In the genomic region with DNA sequence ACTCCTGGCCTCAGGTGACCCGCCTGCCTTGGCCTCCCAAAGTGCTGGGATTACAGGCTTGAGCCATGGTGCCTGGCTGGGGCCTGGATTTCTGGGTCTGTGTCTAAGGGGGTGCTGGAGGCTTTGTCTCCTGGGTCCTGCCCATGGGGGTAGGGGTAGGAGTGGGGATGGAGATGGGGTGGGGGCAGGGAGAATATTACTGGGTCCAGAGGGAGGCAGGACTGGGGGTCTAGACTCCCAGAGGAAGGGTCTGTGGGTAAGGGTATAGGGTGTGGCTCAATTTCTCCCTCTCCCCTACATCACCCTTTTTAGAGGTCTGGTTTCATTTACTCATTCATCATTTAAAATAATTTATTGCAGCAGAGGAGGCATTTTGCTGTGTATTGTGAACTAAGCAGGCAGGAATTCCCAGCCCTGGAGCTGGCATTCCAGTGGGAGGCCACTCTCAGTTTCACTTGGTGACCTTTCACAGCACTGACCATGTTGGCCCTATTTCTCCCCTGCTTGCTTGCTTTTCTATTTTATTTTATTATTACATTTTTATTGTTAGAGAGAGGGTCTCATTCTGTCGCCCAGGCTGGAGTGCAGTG, we compare ENCODE assay signal across 8 cellular contexts. TPM values are rescaled to one million over a fixed set of nuclear protein-coding genes. Genes with fewer than 3 reads are reported as not detected.
DNase-seq lines count a peak whose midpoint lies in the region; ATAC-seq and TF ChIP-seq lines count a peak whose summit lies in the region.

No MANE protein-coding gene starts in this region.

- H3K79me2 ChIP-seq in HCT116 (ENCODE audit: insufficient read depth, low read length): peaks cover 37% of the 10 kb centered on the region

- 58 to 80% (median 66%) methylated on average over 1 to 2 of the region's 2 CpGs for WGBS in adrenal gland, 4 donors
- WGBS in liver: 79% methylated on average over 2 of the region's 2 CpGs

- TF ChIP-seq CTCF in A673 (conservative IDR thresholded peaks at IDR 0.05; ENCODE audit: low read depth, low read length) (no peak), HCT116 (IDR thresholded peaks at IDR 0.05 in 2 of 3, conservative IDR thresholded peaks at IDR 0.05 in 1 of 3; ENCODE audit: borderline replicate concordance in 1 of 3, insufficient read depth in 1 of 3, low read depth in 2 of 3, low read length in 2 of 3) (no peak), adrenal gland (IDR thresholded peaks at IDR 0.05) (no peak), liver (IDR thresholded peaks at IDR 0.05; ENCODE audit: low read depth, low read length, missing input control) (no peak)

- H3K4me3 ChIP-seq in A673 (ENCODE audit: low read depth, low read length, poor library complexity, severe bottlenecking): peak overlapping the region; percentile 73
- peak overlapping the region; percentile 98 to 99 for H3K4me3 ChIP-seq in HCT116 (replicated peaks in 1 of 2; ENCODE audit: low read depth in 1 of 2, low read length in 2 of 2)
- peak overlapping the region in 1 of 4 donors; percentile 17 for H3K4me3 ChIP-seq in adrenal gland
- no peak overlapping the region for H3K4me3 ChIP-seq in liver (ENCODE audit: low read depth in 1 of 3, low read length in 3 of 3)

- BruUV-seq in A673 (replicated peaks; lab: Mats Ljungman, UMichigan) (no TSS peak), HCT116 (replicated peaks; lab: Mats Ljungman, UMichigan) (no TSS peak)

- H3K9me3 ChIP-seq in A673 (ENCODE audit: low read depth, low read length, poor library complexity, severe bottlenecking): no peaks in the 10 kb centered on the region
- no peaks in the 10 kb centered on the region for H3K9me3 ChIP-seq in HCT116 (ENCODE audit: control insufficient read depth in 1 of 2, insufficient read depth in 1 of 2, low read depth in 1 of 2, low read length in 2 of 2)
- H3K9me3 ChIP-seq in adrenal gland (replicated peaks in 1 of 3): no peaks in the 10 kb centered on the region
- H3K9me3 ChIP-seq in liver (ENCODE audit: control insufficient read depth in 4 of 4, low read length in 3 of 4): no peaks in the 10 kb centered on the region

- no peaks in the 10 kb centered on the region for H3K27me3 ChIP-seq in A673 (replicated peaks; ENCODE audit: insufficient read depth, low read depth, low read length, poor library complexity)
- H3K27me3 ChIP-seq in HCT116 (ENCODE audit: insufficient read depth, low read length): no peaks in the 10 kb centered on the region
- H3K27me3 ChIP-seq in adrenal gland: no peaks in the 10 kb centered on the region
- H3K27me3 ChIP-seq in liver (ENCODE audit: control insufficient read depth in 4 of 4, insufficient read depth in 4 of 4, low read length in 3 of 4): no peaks in the 10 kb centered on the region

- H3K27ac ChIP-seq in A673 (ENCODE audit: low read depth, low read length, poor library complexity, severe bottlenecking) (peak overlapping the region; percentile 80), HCT116 (ENCODE audit: low read depth, low read length) (peak overlapping the region; percentile 98; the same call in 1 of the 2 replicates), adrenal gland (peak overlapping the region in 3 of 5 donors; percentile 64 to 87 (median 82)), liver (ENCODE audit: low read depth in 1 of 2, low read length in 2 of 2) (peak overlapping the region; percentile 10 to 66)

- POLR2A ChIA-PET in A673 (lab: Charles Lee; ENCODE audit: low non-redundant PET): interaction anchor here (0.6 kb wide), 1 partner anchor 251 kb away, joined by 7 read pairs; no protein-coding TSS in a partner anchor
- POLR2A ChIA-PET in HCT116 (lab: Charles Lee): interaction anchor here (0.9 to 1.2 kb wide), 2 partner anchors 10 to 31 kb away, joined by 3 read pairs; no protein-coding TSS in a partner anchor

- H3K4me1 ChIP-seq in A673 (ENCODE audit: insufficient read depth, low read length, poor library complexity, severe bottlenecking): peaks cover 42% of the 10 kb centered on the region
- H3K4me1 ChIP-seq in HCT116 (ENCODE audit: control insufficient read depth in 1 of 2, insufficient read depth in 2 of 2, low read length in 2 of 2): peaks cover 22 to 49% of the 10 kb centered on the region in 2 experiments
- peaks cover 6 to 16% of the 10 kb centered on the region in 2 donors for H3K4me1 ChIP-seq in adrenal gland (replicated peaks in 1 of 2)
- H3K4me1 ChIP-seq in liver (ENCODE audit: control insufficient read depth in 4 of 4, insufficient read depth in 4 of 4, low read length in 3 of 4): peaks cover 0 to 4% (median 2%) of the 10 kb centered on the region in 4 donors

- CTCF ChIA-PET in A673 (lab: Charles Lee) (no interaction called here), HCT116 (lab: Charles Lee) (no interaction called here)

- no peak for DNase-seq in A673 (ENCODE audit: low spot score)
- DNase-seq in HCT116 (ENCODE audit: low read depth, low spot score): no peak
- no peak for DNase-seq in adrenal gland
- DNase-seq in erythroblast (lab: John Stamatoyannopoulos, UW): no peak
- DNase-seq in stimulated activated CD4-positive, alpha-beta T cell treated with anti-CD3 and anti-CD28 coated beads, Interleukin-4, amount 100 ng/mL, for 1 hour: no peak

- H4K20me1 ChIP-seq in HCT116 (ENCODE audit: insufficient read depth): no peaks in the 10 kb centered on the region

- peak overlapping the region; percentile 91 for H3K4me2 ChIP-seq in HCT116 (ENCODE audit: low read length)

- H3K36me3 ChIP-seq in A673 (ENCODE audit: insufficient read depth, low read length, poor library complexity, severe bottlenecking) (peaks cover 17% of the 10 kb centered on the region), HCT116 (ENCODE audit: control insufficient read depth in 1 of 2, insufficient read depth in 2 of 2, low read length in 2 of 2) (peaks cover 5 to 23% of the 10 kb centered on the region in 2 experiments; a peak in 1 of 4 replicates), adrenal gland (replicated peaks in 1 of 2) (peaks cover 0 to 14% of the 10 kb centered on the region in 2 donors), liver (ENCODE audit: control insufficient read depth in 4 of 4, insufficient read depth in 3 of 4, low read depth in 1 of 4, low read length in 3 of 4) (peaks cover 0 to 6% (median 2%) of the 10 kb centered on the region in 4 donors)

- H3K9me2 ChIP-seq in HCT116 (ENCODE audit: insufficient read depth): no peaks in the 10 kb centered on the region

- intact Hi-C loops in A673 (cut with micrococcal nuclease; ENCODE audit: unreplicated experiment): no loop called here
- intact Hi-C loops in HCT116 (cut with micrococcal nuclease): no loop called here
- intact Hi-C loops in adrenal gland (cut with DNase I): no loop called here

- no peak for ATAC-seq in HCT116
- ATAC-seq in HG03175 (IDR thresholded peaks at IDR 0.05; ENCODE audit: unreplicated experiment): no peak
- ATAC-seq in HG03432 (IDR thresholded peaks at IDR 0.05; ENCODE audit: unreplicated experiment): no peak

- H3K9ac ChIP-seq in HCT116 (ENCODE audit: low read length) (peak overlapping the region; percentile 99), liver (ENCODE audit: low read depth in 1 of 2, low read length in 2 of 2) (no peak overlapping the region)

- RAD21 ChIA-PET in HCT116 (lab: Charles Lee; ENCODE audit: low non-redundant PET in 1 of 2, low total read pairs in 2 of 2, uncharacterized antibody in 2 of 2, unreplicated experiment in 2 of 2): no interaction called here

- no peak for TF ChIP-seq RAD21 in HCT116 (IDR thresholded peaks at IDR 0.05; ENCODE audit: low read depth)
- no peak for TF ChIP-seq RAD21 in liver (IDR thresholded peaks at IDR 0.05)

- no peak overlapping the region for H2AFZ ChIP-seq in HCT116 (ENCODE audit: low read depth, low read length, poor library complexity, severe bottlenecking)

- TF ChIP-seq POLR2A in HCT116 (IDR thresholded peaks at IDR 0.05; ENCODE audit: borderline replicate concordance, extremely low read depth, insufficient read depth, insufficient read length) (no peak), adrenal gland (IDR thresholded peaks at IDR 0.05) (no peak), erythroblast (IDR thresholded peaks at IDR 0.05; ENCODE audit: low read length) (no peak)

TF ChIP-seq in HCT116, 20 proteins besides CTCF, POLR2A, EP300 and RAD21 (continues in another document):
- TF ChIP-seq EGR1 (IDR thresholded peaks at IDR 0.05; ENCODE audit: low read depth): no peak
- no peak for TF ChIP-seq POLR2AphosphoS5 (IDR thresholded peaks at IDR 0.05; ENCODE audit: low read depth, low read length)

TF ChIP-seq in liver, 16 proteins besides CTCF, POLR2A, EP300 and RAD21 (continues in another document):
- TF ChIP-seq FOXA1 (IDR thresholded peaks at IDR 0.05) (no peak), HNF4G (IDR thresholded peaks at IDR 0.05) (no peak), EGR1 (IDR thresholded peaks at IDR 0.05; ENCODE audit: low read depth in 2 of 2) (no peak), FOXA2 (IDR thresholded peaks at IDR 0.05) (no peak)

RNA-seq across cellular contexts. Expression of a gene that starts 0.8 kb away (rescaled TPM):
- total RNA-seq in A673 (2021) (14.9 and 18.0 TPM in 2 replicates), HCT116 (2021; ENCODE audit: unreplicated experiment) (13.7 TPM), adrenal gland (10 to 100 TPM in 2 of 8 donors, 1 to 10 TPM in 6; 1.7 to 10.8 (median 6.9) TPM), liver (1 to 10 TPM; 1.3 to 2.4 TPM)
- polyA plus RNA-seq in HCT116 (2012): 7.5 and 8.0 TPM in 2 replicates
- polyA plus RNA-seq in adrenal gland (10 to 100 TPM in 2 of 3 donors, 1 to 10 TPM in 1; 1.5 to 18.9 (median 14.7) TPM), liver (1 to 10 TPM in 1 of 2 donors, under 1 TPM in 1; 0.66 to 1.2 TPM)

RNA-seq across cellular contexts. Expression of a gene that starts 1.2 kb away (rescaled TPM):
- 4.2 and 4.5 TPM in 2 replicates for total RNA-seq in A673 (2021)
- total RNA-seq in HCT116 (2021; ENCODE audit: unreplicated experiment): 1.2 TPM
- polyA plus RNA-seq in HCT116 (2012): 0.59 and 1.2 TPM in 2 replicates
- 10 to 100 TPM in 5 of 8 donors, 1 to 10 TPM in 2, not detected in 1; 4.8 to 24.3 (median 10.5) TPM for total RNA-seq in adrenal gland
- 10 to 100 TPM in 2 of 3 donors, 1 to 10 TPM in 1; 2.8 to 97.2 (median 41.4) TPM for polyA plus RNA-seq in adrenal gland
- 1 to 10 TPM; 2.0 to 3.1 TPM for total RNA-seq in liver
- 10 to 100 TPM in 1 of 2 donors, 1 to 10 TPM in 1; 4.6 to 13.3 TPM for polyA plus RNA-seq in liver

RNA-seq across cellular contexts. Expression of a gene that starts 6.9 kb away (rescaled TPM):
- total RNA-seq in A673 (2021) (not detected in 2 replicates), HCT116 (2021; ENCODE audit: unreplicated experiment) (0.49 TPM), adrenal gland (100 to 1,000 TPM in 7 of 8 donors, 10 to 100 TPM in 1; 63.9 to 323 (median 163) TPM), liver (10 to 100 TPM; 26.8 to 37.6 TPM)
- polyA plus RNA-seq in HCT116 (2012): not detected in 2 replicates
- polyA plus RNA-seq in adrenal gland (100 to 1,000 TPM in 2 of 3 donors, 10 to 100 TPM in 1; 83.9 to 291 (median 290) TPM), liver (10 to 100 TPM; 43.8 to 89.6 TPM)

RNA-seq across cellular contexts. Expression of a gene that starts 32.8 kb away (rescaled TPM):
- total RNA-seq in A673 (2021): 13.9 and 14.9 TPM in 2 replicates
- 41.2 TPM for total RNA-seq in HCT116 (2021; ENCODE audit: unreplicated experiment)
- polyA plus RNA-seq in HCT116 (2012): 31.7 and 35.8 TPM in 2 replicates
- 10 to 100 TPM in 3 of 8 donors, 1 to 10 TPM in 5; 1.0 to 68.7 (median 7.4) TPM for total RNA-seq in adrenal gland
- polyA plus RNA-seq in adrenal gland: 100 to 1,000 TPM in 1 of 3 donors, 10 to 100 TPM in 2; 77.4 to 278 (median 89.7) TPM
- under 1 TPM in 1 of 2 donors, not detected in 1; 0.08 TPM for total RNA-seq in liver
- polyA plus RNA-seq in liver: under 1 TPM; 0.16 to 0.51 TPM

RNA-seq across cellular contexts. Expression of a gene that starts 35.0 kb away (rescaled TPM):
- total RNA-seq in A673 (2021) (14.6 and 15.5 TPM in 2 replicates), HCT116 (2021; ENCODE audit: unreplicated experiment) (18.8 TPM), adrenal gland (10 to 100 TPM in 7 of 8 donors, 1 to 10 TPM in 1; 8.7 to 23.3 (median 16.3) TPM), liver (1 to 10 TPM in 1 of 2 donors, under 1 TPM in 1; 0.89 to 1.9 TPM)
- polyA plus RNA-seq in HCT116 (2012): 15.1 and 15.3 TPM in 2 replicates
- polyA plus RNA-seq in adrenal gland (1 to 10 TPM; 3.7 to 8.4 (median 7.1) TPM), liver (1 to 10 TPM; 2.2 to 8.4 TPM)

Comparison
In these comparisons a context has a peak if more than half of its experiments do, and no peak if none do; other contexts are left out.
1. H3K27ac ChIP-seq: peak in every context shown above with its lines; median percentile 98 in HCT116; 82 in adrenal gland; 80 in A673; 38 in liver.
2. H3K4me3 ChIP-seq: peak in A673 (single experiment) and HCT116 (2 of 2); none in liver (0 of 3).
3. RNA of a gene that starts 6.9 kb away (total RNA-seq): 63.9 to 323 TPM in adrenal gland and 26.8 to 37.6 TPM in liver; 0.49 TPM in HCT116 (single experiment) and not detected in A673; every median in the first group is over 10 times any median in the second.